In genomic region chr13:25881946-25882574, GRCh38 we compare ENCODE assay signal across 9 cellular contexts.
DNase-seq lines count a peak whose midpoint lies in the region; ATAC-seq and TF ChIP-seq lines count a peak whose summit lies in the region.
"Had no signal": no experiment of that assay in that cellular context is flagged by ENCODE, and none has a peak within 500 bp of the region (broad histone marks: within the 10 kb centered on the region; RNA-seq: fewer than 3 reads in every experiment).

No MANE protein-coding gene starts in this region.

- ATAC-seq in left lung, result peak; percentile 70
- ATAC-seq in stimulated activated naive CD8-positive, alpha-beta T cell treated with anti-CD3 and anti-CD28 coated beads, Interleukin-15, Interleukin-2, amounts not matched to agents 100 U/mL and 50 U/mL, for 24 hours, result no peak
- ATAC-seq: heart left ventricle had no signal

- H3K36me3 ChIP-seq in adipocyte (ENCODE audit: control insufficient read depth, insufficient read depth, low read length, severe bottlenecking) (no peaks in the 10 kb centered on the region), left lung (no peaks in the 10 kb centered on the region), esophagus squamous epithelium (no peaks in the 10 kb centered on the region)
- H3K36me3 ChIP-seq: heart left ventricle had no signal

- in situ Hi-C loops in Caki2 (cut with HindIII; ENCODE audit: low pct_unique_long_range_greater_than_20kb, low sequenced_read_pairs), result no loop called here

- no peaks in the 10 kb centered on the region for H3K9me3 ChIP-seq in adipocyte (ENCODE audit: control insufficient read depth, low read length)
- no peaks in the 10 kb centered on the region for H3K9me3 ChIP-seq in left lung
- no peaks in the 10 kb centered on the region for H3K9me3 ChIP-seq in esophagus squamous epithelium
- H3K9me3 ChIP-seq: heart left ventricle had no signal

- TF ChIP-seq CTCF in left lung (IDR thresholded peaks at IDR 0.05) (no peak), esophagus squamous epithelium (IDR thresholded peaks at IDR 0.05) (no peak)

- H3K27me3 ChIP-seq in adipocyte (replicated peaks; ENCODE audit: control insufficient read depth, insufficient read depth, low read length), result peaks cover 65% of the 10 kb centered on the region
- peaks cover 0 to 5% of the 10 kb centered on the region in 2 donors for H3K27me3 ChIP-seq in left lung
- peaks cover 0 to 15% (median 0%) of the 10 kb centered on the region in 4 donors for H3K27me3 ChIP-seq in esophagus squamous epithelium

- H3K4me1 ChIP-seq in adipocyte (ENCODE audit: control insufficient read depth, insufficient read depth, low read length), result peaks cover 6% of the 10 kb centered on the region
- H3K4me1 ChIP-seq in left lung, result no peaks in the 10 kb centered on the region
- peaks cover 0 to 7% (median 0%) of the 10 kb centered on the region in 3 donors for H3K4me1 ChIP-seq in esophagus squamous epithelium

- H3K4me3 ChIP-seq in adipocyte (ENCODE audit: low read length) (no peak overlapping the region), left lung (no peak overlapping the region), esophagus squamous epithelium (no peak overlapping the region)
- H3K4me3 ChIP-seq: heart left ventricle had no signal

- DNase-seq in Caki2 (ENCODE audit: low read depth) (peak; percentile 93), NCI-H1930 (lab: John Stamatoyannopoulos, UW) (peak; percentile 70), adipocyte (ENCODE audit: low read depth) (peak; percentile 77), left lung (no peak), esophagus squamous epithelium (lab: John Stamatoyannopoulos, UW) (no peak), T-helper 9 cell (no peak), AG08395 (ENCODE audit: low spot score) (no peak)
- no peak for DNase-seq in stimulated activated naive CD8-positive, alpha-beta T cell treated with anti-CD3 and anti-CD28 coated beads, Interleukin-15, Interleukin-2, amounts not matched to agents 100 U/mL and 50 U/mL, for 24 hours
- DNase-seq: heart left ventricle had no signal

- 27 to 28% methylated on average over 15 of the region's 15 CpGs for WGBS in esophagus squamous epithelium, 2 donors

- no peak overlapping the region for H3K9ac ChIP-seq in adipocyte (ENCODE audit: low read length)

- H3K27ac ChIP-seq in left lung, result no peak overlapping the region
- no peak overlapping the region for H3K27ac ChIP-seq in esophagus squamous epithelium
- H3K27ac ChIP-seq: heart left ventricle had no signal

- TF ChIP-seq POLR2A in esophagus squamous epithelium (IDR thresholded peaks at IDR 0.05), result no peak

- intact Hi-C loops in left lung (cut with DNase I), result no loop called here
- intact Hi-C loops in esophagus squamous epithelium (cut with DNase I), result no loop called here

Comparison
In these comparisons a context has a peak if more than half of its experiments do, and no peak if none do; other contexts are left out.
1. DNase-seq: peak in Caki2 (single experiment), NCI-H1930 (2 of 2) and adipocyte (single experiment); none in left lung (0 of 2), esophagus squamous epithelium (single experiment), stimulated activated naive CD8-positive, alpha-beta T cell treated with anti-CD3 and anti-CD28 coated beads, Interleukin-15, Interleukin-2, amounts not matched to agents 100 U/mL and 50 U/mL, for 24 hours (single experiment), T-helper 9 cell (single experiment) and AG08395 (single experiment).